In genomic region chr11:75263944-75264349, GRCh38 we compare ENCODE assay signal across 11 cellular contexts. TPM values are rescaled to one million over a fixed set of nuclear protein-coding genes. Genes with fewer than 3 reads are reported as not detected.
DNase-seq lines count a peak whose midpoint lies in the region; ATAC-seq and TF ChIP-seq lines count a peak whose summit lies in the region.
"Had no signal": no experiment of that assay in that cellular context is flagged by ENCODE, and none has a peak within 500 bp of the region (broad histone marks: within the 10 kb centered on the region; RNA-seq: fewer than 3 reads in every experiment).

No MANE protein-coding gene starts in this region.

- H3K4me3 Mint-ChIP-seq in activated CD4-positive, alpha-beta memory T cell treated with anti-CD3 and anti-CD28 coated beads for 36 hours = no peak overlapping the region
- H3K4me3 Mint-ChIP-seq in type B pancreatic cell = no peak overlapping the region
- H3K4me3 Mint-ChIP-seq: H9 had no signal

- peaks cover 34% of the 10 kb centered on the region for H3K4me1 ChIP-seq in left ventricle myocardium inferior
- H3K4me1 ChIP-seq in right cardiac atrium (ENCODE audit: control insufficient read depth, insufficient read depth, low read length) = peaks cover 10% of the 10 kb centered on the region
- H3K4me1 ChIP-seq in upper lobe of right lung = peaks cover 23% of the 10 kb centered on the region
- H3K4me1 ChIP-seq: prostate gland had no signal

- no peak overlapping the region for H3K27ac Mint-ChIP-seq in activated CD4-positive, alpha-beta memory T cell treated with anti-CD3 and anti-CD28 coated beads for 36 hours
- H3K27ac Mint-ChIP-seq in type B pancreatic cell = no peak overlapping the region
- H3K27ac Mint-ChIP-seq: H9 had no signal

- no peaks in the 10 kb centered on the region for H3K27me3 Mint-ChIP-seq in activated CD4-positive, alpha-beta memory T cell treated with anti-CD3 and anti-CD28 coated beads for 36 hours
- H3K27me3 Mint-ChIP-seq in type B pancreatic cell = peaks cover 3% of the 10 kb centered on the region

- no peaks in the 10 kb centered on the region for H3K27me3 ChIP-seq in left ventricle myocardium inferior (ENCODE audit: low read depth)
- no peaks in the 10 kb centered on the region for H3K27me3 ChIP-seq in right cardiac atrium (ENCODE audit: control insufficient read depth, insufficient read depth)
- H3K27me3 ChIP-seq in upper lobe of right lung = no peaks in the 10 kb centered on the region

- DNase-seq in cardiac septum (ENCODE audit: low spot score) = peak; percentile 88
- no peak for DNase-seq in left ventricle myocardium inferior
- DNase-seq in activated CD4-positive, alpha-beta memory T cell treated with anti-CD3 and anti-CD28 coated beads for 36 hours = peak; percentile 49
- peak in 2 of 3 donors; percentile 12 to 51 for DNase-seq in right cardiac atrium
- DNase-seq in upper lobe of right lung = peak; percentile 65
- no peak for DNase-seq in type B pancreatic cell (ENCODE audit: extremely low spot score, unreplicated experiment)
- DNase-seq in islet precursor cell = no peak
- DNase-seq in NCI-H1436 treated with DMSO at 0.1 percent for 48 hours (lab: John Stamatoyannopoulos, UW) = no peak
- DNase-seq: effector CD4-positive, alpha-beta T cell; H9 had no signal

- H3K4me3 ChIP-seq in left ventricle myocardium inferior (no peak overlapping the region), right cardiac atrium (ENCODE audit: low read length) (no peak overlapping the region), upper lobe of right lung (no peak overlapping the region)
- H3K4me3 ChIP-seq: prostate gland had no signal

- intact Hi-C loops in cardiac septum (cut with DNase I) (no loop called here), left ventricle myocardium inferior (cut with micrococcal nuclease) (no loop called here), right cardiac atrium (cut with DNase I) (no loop called here), upper lobe of right lung (cut with DNase I) (no loop called here)
- intact Hi-C loops in activated CD4-positive, alpha-beta memory T cell treated with anti-CD3 and anti-CD28 coated beads for 36 hours (cut with micrococcal nuclease) = no loop called here

- peak in 1 of 2 donors; percentile 1 for ATAC-seq in right cardiac atrium
- ATAC-seq in upper lobe of right lung = peak; percentile 7

- peaks cover 2% of the 10 kb centered on the region for H3K36me3 Mint-ChIP-seq in activated CD4-positive, alpha-beta memory T cell treated with anti-CD3 and anti-CD28 coated beads for 36 hours
- H3K36me3 Mint-ChIP-seq in type B pancreatic cell = no peaks in the 10 kb centered on the region

- TF ChIP-seq CTCF in left ventricle myocardium inferior (IDR thresholded peaks at IDR 0.05; ENCODE audit: borderline replicate concordance) (no peak), upper lobe of right lung (IDR thresholded peaks at IDR 0.05) (no peak), type B pancreatic cell (conservative IDR thresholded peaks at IDR 0.05) (no peak)

- peaks cover 42% of the 10 kb centered on the region for H3K4me1 Mint-ChIP-seq in activated CD4-positive, alpha-beta memory T cell treated with anti-CD3 and anti-CD28 coated beads for 36 hours (ENCODE audit: low read depth)
- H3K4me1 Mint-ChIP-seq in type B pancreatic cell (ENCODE audit: unreplicated experiment) = no peaks in the 10 kb centered on the region

- H3K36me3 ChIP-seq in left ventricle myocardium inferior (peaks cover 16% of the 10 kb centered on the region), upper lobe of right lung (peaks cover 36% of the 10 kb centered on the region)
- H3K36me3 ChIP-seq: prostate gland had no signal

- no peaks in the 10 kb centered on the region for H3K9me3 Mint-ChIP-seq in activated CD4-positive, alpha-beta memory T cell treated with anti-CD3 and anti-CD28 coated beads for 36 hours
- no peaks in the 10 kb centered on the region for H3K9me3 Mint-ChIP-seq in type B pancreatic cell
- H3K9me3 Mint-ChIP-seq: H9 had no signal

- H3K27ac ChIP-seq in left ventricle myocardium inferior (replicated peaks) (no peak overlapping the region), right cardiac atrium (ENCODE audit: low read length) (no peak overlapping the region), upper lobe of right lung (peak overlapping the region; percentile 17)
- H3K27ac ChIP-seq: prostate gland had no signal

- CTCF ChIA-PET in activated CD4-positive, alpha-beta memory T cell treated with anti-CD3 and anti-CD28 coated beads for 36 hours (lab: Charles Lee) = interaction anchor here (0.9 to 3.1 kb wide), 5 partner anchors 16 to 123 kb away, joined by 3 to 13 read pairs (median 5); no protein-coding TSS in a partner anchor

- POLR2A ChIA-PET in activated CD4-positive, alpha-beta memory T cell treated with anti-CD3 and anti-CD28 coated beads for 36 hours (lab: Charles Lee) = no interaction called here

- H3K9me3 ChIP-seq in left ventricle myocardium inferior (replicated peaks) = no peaks in the 10 kb centered on the region
- no peaks in the 10 kb centered on the region for H3K9me3 ChIP-seq in right cardiac atrium (ENCODE audit: control insufficient read depth, low read length)
- no peaks in the 10 kb centered on the region for H3K9me3 ChIP-seq in upper lobe of right lung
- H3K9me3 ChIP-seq: prostate gland had no signal

- WGBS in right cardiac atrium = 80% methylated on average over 4 of the region's 4 CpGs

RNA-seq across cellular contexts. Expression of gene TPBGL, which starts 23.4 kb away (rescaled TPM):
- total RNA-seq in cardiac septum (0.08 TPM), left ventricle myocardium inferior (0.16 TPM), right cardiac atrium (under 1 TPM in 3 of 4 donors, not detected in 1; 0.09 to 0.25 (median 0.09) TPM), upper lobe of right lung (0.64 TPM), type B pancreatic cell (ENCODE audit: low replicate concordance) (0.31 and 0.56 TPM in 2 replicates)
- under 1 TPM in 1 of 2 experiments, not detected in 1; 0.07 TPM for total RNA-seq in activated CD4-positive, alpha-beta memory T cell treated with anti-CD3 and anti-CD28 coated beads for 36 hours
- polyA plus RNA-seq in right cardiac atrium = 0.05 TPM

Comparison
In these comparisons a context has a peak if more than half of its experiments do, and no peak if none do; other contexts are left out.
1. DNase-seq: peak in cardiac septum (single experiment), activated CD4-positive, alpha-beta memory T cell treated with anti-CD3 and anti-CD28 coated beads for 36 hours (single experiment), right cardiac atrium (2 of 3) and upper lobe of right lung (single experiment); none in left ventricle myocardium inferior (single experiment), type B pancreatic cell (single experiment), islet precursor cell (single experiment) and NCI-H1436 treated with DMSO at 0.1 percent for 48 hours (single experiment).